In genomic region chr1:67004176-67004575, GRCh38 we compare ENCODE assay signal across 16 cellular contexts. TPM values are rescaled to one million over a fixed set of nuclear protein-coding genes. Genes with fewer than 3 reads are reported as not detected.
A peak's percentile ranks its signal among the peaks of the same experiment; 100 is the strongest.
DNase-seq lines count a peak whose midpoint lies in the region; ATAC-seq and TF ChIP-seq lines count a peak whose summit lies in the region.
"Had no signal": no experiment of that assay in that cellular context is flagged by ENCODE, and none has a peak within 500 bp of the region (broad histone marks: within the 10 kb centered on the region; RNA-seq: fewer than 3 reads in every experiment).

No MANE protein-coding gene starts in this region.

- intact Hi-C loops in CD8-positive, alpha-beta T cell (cut with DNase I, micrococcal nuclease), result no loop called here
- intact Hi-C loops in CD14-positive monocyte (cut with micrococcal nuclease), result loop anchor here in 1 of 2 donors (10.0 kb wide), 1 partner anchor 1361 kb away; no protein-coding TSS in a partner anchor

- no peak overlapping the region for H2BK120ac ChIP-seq in H9 (ENCODE audit: low read depth, low read length, poor library complexity, severe bottlenecking)

- no peak overlapping the region for H2AK5ac ChIP-seq in H9 (ENCODE audit: insufficient read length, low read length)

- peaks cover 8% of the 10 kb centered on the region for H3K36me3 ChIP-seq in CD8-positive, alpha-beta T cell (ENCODE audit: insufficient read depth, low read length)

- H2BK20ac ChIP-seq in H9 (ENCODE audit: low read depth, low read length, poor library complexity, severe bottlenecking), result no peak overlapping the region

- H4K91ac ChIP-seq in H9 (ENCODE audit: insufficient read length, low read depth, low read length), result no peak overlapping the region

- no peak overlapping the region for H3K9ac ChIP-seq in H9 (ENCODE audit: extremely low read depth, insufficient read length, low read length)

- H3K4me3 ChIP-seq in CD8-positive, alpha-beta T cell (ENCODE audit: low read depth, low read length), result no peak overlapping the region
- H3K4me3 ChIP-seq in LNCaP clone FGC (ENCODE audit: low read depth, low read length), result no peak overlapping the region
- H3K4me3 ChIP-seq: mucosa of descending colon had no signal

- H4K20me1 ChIP-seq in H9 (ENCODE audit: control insufficient read depth, insufficient read depth, insufficient read length), result no peaks in the 10 kb centered on the region

- H3K4me2 ChIP-seq in H9 (ENCODE audit: insufficient read depth, insufficient read length, low read length), result no peak overlapping the region

- H3K4ac ChIP-seq in H9 (ENCODE audit: low read depth, low read length), result no peak overlapping the region

- H3K27ac ChIP-seq in CD8-positive, alpha-beta T cell (ENCODE audit: low read depth, low read length), result no peak overlapping the region
- no peak overlapping the region for H3K27ac ChIP-seq in H9 (ENCODE audit: insufficient read length, low read depth, low read length)
- H3K27ac ChIP-seq: HL-60 had no signal

- no peak overlapping the region for H2BK15ac ChIP-seq in H9 (ENCODE audit: low read depth, low read length)

- no peak overlapping the region for H3K56ac ChIP-seq in H9 (ENCODE audit: insufficient read length, low read depth, low read length)

- H3K14ac ChIP-seq in H9 (ENCODE audit: insufficient read depth, low read length), result no peak overlapping the region

- no peaks in the 10 kb centered on the region for H3K9me3 ChIP-seq in CD8-positive, alpha-beta T cell (ENCODE audit: low read length)
- H3K9me3 ChIP-seq in H9 (ENCODE audit: control insufficient read depth, low read depth, low read length), result no peaks in the 10 kb centered on the region
- H3K9me3 ChIP-seq: mucosa of descending colon had no signal

- no peaks in the 10 kb centered on the region for H3K27me3 Mint-ChIP-seq in CD8-positive, alpha-beta T cell (ENCODE audit: low read depth)
- no peaks in the 10 kb centered on the region for H3K27me3 Mint-ChIP-seq in effector memory CD8-positive, alpha-beta T cell
- no peaks in the 10 kb centered on the region for H3K27me3 Mint-ChIP-seq in CD14-positive monocyte (ENCODE audit: low read depth in 3 of 3)
- H3K27me3 Mint-ChIP-seq in H9 (ENCODE audit: low read depth), result no peaks in the 10 kb centered on the region
- H3K27me3 Mint-ChIP-seq: activated naive CD8-positive, alpha-beta T cell had no signal

- no peaks in the 10 kb centered on the region for H3K9me3 Mint-ChIP-seq in CD8-positive, alpha-beta T cell
- no peaks in the 10 kb centered on the region for H3K9me3 Mint-ChIP-seq in effector memory CD8-positive, alpha-beta T cell
- H3K9me3 Mint-ChIP-seq in CD14-positive monocyte (no peaks in the 10 kb centered on the region), H9 (no peaks in the 10 kb centered on the region)

- H3K79me1 ChIP-seq in H9 (ENCODE audit: insufficient read depth, low read depth, low read length, poor library complexity, severe bottlenecking), result no peaks in the 10 kb centered on the region

- peaks cover 76% of the 10 kb centered on the region for H3K36me3 Mint-ChIP-seq in CD8-positive, alpha-beta T cell
- peaks cover 16% of the 10 kb centered on the region for H3K36me3 Mint-ChIP-seq in effector memory CD8-positive, alpha-beta T cell (ENCODE audit: insufficient read depth)
- H3K36me3 Mint-ChIP-seq in CD14-positive monocyte (peaks cover 34 to 38% of the 10 kb centered on the region in 2 donors), H9 (ENCODE audit: insufficient read depth in 1 of 3, low read depth in 3 of 3) (no peaks in the 10 kb centered on the region; a peak in 1 of 7 replicates)

- H3K23me2 ChIP-seq in H9 (ENCODE audit: insufficient read length, low read depth, low read length, poor library complexity, severe bottlenecking), result no peaks in the 10 kb centered on the region

- no peaks in the 10 kb centered on the region for H3K4me1 ChIP-seq in CD8-positive, alpha-beta T cell (ENCODE audit: insufficient read depth, low read length)
- no peaks in the 10 kb centered on the region; the same call in 1 of the 2 replicates for H3K4me1 ChIP-seq in H9 (ENCODE audit: insufficient read depth, low read length)

- H4K5ac ChIP-seq in H9 (ENCODE audit: insufficient read length, low read depth, low read length), result no peak overlapping the region

- no peak for DNase-seq in CD8-positive, alpha-beta T cell
- DNase-seq in LNCaP clone FGC (ENCODE audit: low read depth) (peak; percentile 13), NCI-H510A treated with DMSO at 0.1 percent for 48 hours (lab: John Stamatoyannopoulos, UW) (peak; percentile 98), CD14-positive monocyte (ENCODE audit: low spot score) (no peak), NOMO-1 treated with dmso at 0.1 percent for 144 hours (lab: John Stamatoyannopoulos, UW; ENCODE audit: unreplicated experiment) (no peak), H9 (no peak)
- DNase-seq in effector memory CD8-positive, alpha-beta T cell, result no peak
- DNase-seq: activated CD4-positive, alpha-beta T cell treated with anti-CD3 and anti-CD28 coated beads for 1 hour; mucosa of descending colon; MV-4-11; NK-92 treated with Interleukin-12 subunit alpha and Interleukin-12 subunit beta, amount 100 ng/mL, for 24 hours; retina; T1000 had no signal

- H3T11ph ChIP-seq in H9 (ENCODE audit: low read length), result no peak overlapping the region

- TF ChIP-seq CTCF in CD8-positive, alpha-beta T cell (IDR thresholded peaks at IDR 0.05), result no peak
- TF ChIP-seq CTCF in LNCaP clone FGC (IDR thresholded peaks at IDR 0.05; ENCODE audit: control insufficient read depth, extremely low read depth, insufficient read depth) (no peak), CD14-positive monocyte (IDR thresholded peaks at IDR 0.05) (no peak), H9 (conservative IDR thresholded peaks at IDR 0.05) (no peak)

- 0 out of 2 replicates have a peak, but pooled peaks cover 2% of the 10 kb centered on the region for H3K79me2 ChIP-seq in H9 (ENCODE audit: insufficient read depth, low read length)

- no peak overlapping the region for H2BK5ac ChIP-seq in H9 (ENCODE audit: insufficient read length, low read length)

- peak overlapping the region; percentile 12 for H3K27ac Mint-ChIP-seq in CD8-positive, alpha-beta T cell
- peak overlapping the region; percentile 29 to 49 for H3K27ac Mint-ChIP-seq in effector memory CD8-positive, alpha-beta T cell
- H3K27ac Mint-ChIP-seq in CD14-positive monocyte (no peak overlapping the region), H9 (no peak overlapping the region)

- ATAC-seq in CD8-positive, alpha-beta T cell, result no peak
- ATAC-seq in effector memory CD8-positive, alpha-beta T cell (replicated peaks), result no peak
- ATAC-seq in HG03565 (IDR thresholded peaks at IDR 0.05; ENCODE audit: unreplicated experiment), result no peak
- ATAC-seq: mucosa of descending colon had no signal

- CTCF ChIA-PET in CD8-positive, alpha-beta T cell (lab: Charles Lee), result interaction anchor here (1.2 to 8.9 kb wide), 4 partner anchors 8 to 209 kb away, joined by 3 to 48 read pairs (median 7); no protein-coding TSS in a partner anchor

- no CpG with 5 or more reads among the region's 1 CpG for WGBS in H9 (ENCODE audit: extremely low coverage, insufficient read length, low lambda C conversion rate)

- no peak overlapping the region for H3K23ac ChIP-seq in H9 (ENCODE audit: insufficient read length, low read depth, low read length)

- no peaks in the 10 kb centered on the region for H3K27me3 ChIP-seq in CD8-positive, alpha-beta T cell (ENCODE audit: insufficient read depth, low read length)
- H3K27me3 ChIP-seq in H9 (ENCODE audit: insufficient read depth, low read length), result no peaks in the 10 kb centered on the region

- peaks cover 17% of the 10 kb centered on the region for H3K4me1 Mint-ChIP-seq in CD8-positive, alpha-beta T cell (ENCODE audit: low read depth)
- peaks cover 6 to 7% of the 10 kb centered on the region in 2 donors for H3K4me1 Mint-ChIP-seq in effector memory CD8-positive, alpha-beta T cell (ENCODE audit: low read depth in 2 of 2)
- H3K4me1 Mint-ChIP-seq in CD14-positive monocyte, result peaks cover 4% of the 10 kb centered on the region
- 0 out of 4 replicates have a peak, but pooled peaks cover 0 to 2% of the 10 kb centered on the region in 2 experiments for H3K4me1 Mint-ChIP-seq in H9

- H3K4me3 Mint-ChIP-seq in CD8-positive, alpha-beta T cell, result no peak overlapping the region
- H3K4me3 Mint-ChIP-seq in effector memory CD8-positive, alpha-beta T cell, result no peak overlapping the region
- H3K4me3 Mint-ChIP-seq in CD14-positive monocyte (no peak overlapping the region), H9 (no peak overlapping the region)
- H3K4me3 Mint-ChIP-seq: activated naive CD8-positive, alpha-beta T cell had no signal

- no peak overlapping the region for H2BK12ac ChIP-seq in H9 (ENCODE audit: insufficient read length, low read depth, low read length)

- POLR2A ChIA-PET in CD8-positive, alpha-beta T cell (lab: Charles Lee), result no interaction called here

- no peak overlapping the region for H4K8ac ChIP-seq in H9 (replicated peaks; ENCODE audit: insufficient read length, low read depth, low read length)

- H3K18ac ChIP-seq in H9 (ENCODE audit: insufficient read length, low read depth, low read length), result no peak overlapping the region

- no peak overlapping the region for H2AFZ ChIP-seq in H9 (ENCODE audit: low read length)

RNA-seq across cellular contexts. Expression of gene SLC35D1, which starts 49.8 kb away (rescaled TPM):
- total RNA-seq in CD8-positive, alpha-beta T cell, result 10 to 100 TPM; 18.4 to 18.5 TPM
- polyA plus RNA-seq in CD14-positive monocyte, result 1 to 10 TPM; 2.2 to 3.3 TPM
- total RNA-seq in H9 (2021), result 3.8 and 4.2 TPM in 2 replicates

Comparison
In these comparisons a context has a peak if more than half of its experiments do, and no peak if none do; other contexts are left out.
1. DNase-seq: peak in LNCaP clone FGC (single experiment) and NCI-H510A treated with DMSO at 0.1 percent for 48 hours (single experiment); none in CD8-positive, alpha-beta T cell (0 of 7), effector memory CD8-positive, alpha-beta T cell (0 of 3), CD14-positive monocyte (single experiment), NOMO-1 treated with dmso at 0.1 percent for 144 hours (single experiment) and H9 (single experiment).
2. H3K27ac Mint-ChIP-seq: peak in CD8-positive, alpha-beta T cell (single experiment) and effector memory CD8-positive, alpha-beta T cell (2 of 2); none in CD14-positive monocyte (0 of 7) and H9 (0 of 3).